ENCODE assay signal across 22 cellular contexts in the genomic region with DNA sequence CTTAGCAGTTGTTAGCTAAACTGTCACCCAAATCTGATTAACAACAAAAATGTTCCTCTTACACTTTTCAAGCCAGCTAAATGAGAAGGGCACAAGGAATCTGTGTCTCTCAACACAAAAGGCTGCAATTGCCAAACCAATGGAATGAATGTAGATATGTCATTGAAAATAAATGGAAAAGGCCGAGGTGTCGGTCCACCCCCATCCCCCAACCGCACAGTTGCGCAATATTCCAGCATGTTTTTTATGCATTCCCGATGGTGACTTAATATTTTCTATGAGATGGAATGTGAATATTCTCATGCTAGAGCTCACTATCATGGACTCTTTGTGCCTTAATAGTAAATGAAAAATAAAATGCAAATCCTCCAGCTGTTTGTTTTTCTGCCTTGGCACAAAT.
"Had no signal": no experiment of that assay in that cellular context is flagged by ENCODE, and none has a peak within 500 bp of the region (broad histone marks: within the 10 kb centered on the region; RNA-seq: fewer than 3 reads in every experiment).

No MANE protein-coding gene starts in this region.

- H3K4me3 ChIP-seq: ascending aorta, breast epithelium, lower lobe of right lung, mucosa of descending colon, skin epidermis, tibial artery had no signal

- H3K9me3 ChIP-seq: ascending aorta, breast epithelium, lower lobe of right lung, mucosa of descending colon, tibial artery had no signal

- H2AFZ ChIP-seq: parathyroid adenoma had no signal

- H3K4me1 ChIP-seq: ascending aorta, breast epithelium, lower lobe of right lung, parathyroid adenoma, tibial artery had no signal

- H3K27ac ChIP-seq: ascending aorta, breast epithelium, epithelial cell of prostate, foreskin keratinocyte, lower lobe of right lung, parathyroid adenoma, skin epidermis, tibial artery, VCaP had no signal

- DNase-seq: activated CD4-positive, CD25-positive, alpha-beta regulatory T cell treated with anti-CD3 and anti-CD28 coated beads, Interleukin-2, amount 50 U/mL, for 72 hours; activated T-cell treated with anti-CD3 and anti-CD28 coated beads, Interleukin-2, amount 50 U/mL, for 1 hour; cerebellar nuclear complex; cortex of kidney; foreskin keratinocyte; kidney; lower lobe of right lung; mesendoderm; mucosa of descending colon; nucleus accumbens; right cardiac atrium; stimulated activated CD4-positive, alpha-beta T cell treated with anti-CD3 and anti-CD28 coated beads, Interleukin-1b, Interleukin-23, amount 100 ng/mL, for 48 hours; substantia nigra; tibial artery had no signal

- H3K27me3 ChIP-seq: ascending aorta, breast epithelium, foreskin keratinocyte, tibial artery had no signal

- H3K79me2 ChIP-seq: parathyroid adenoma had no signal

- H3K36me3 ChIP-seq: ascending aorta, breast epithelium, tibial artery had no signal

- H3K9ac ChIP-seq: parathyroid adenoma had no signal

- ATAC-seq: activated naive CD4-positive, alpha-beta T cell treated with anti-CD3 and anti-CD28 coated beads, Interleukin-2, amount 50 U/mL, for 72 hours; activated T-helper 17 cell treated with anti-CD3 and anti-CD28 coated beads, Interleukin-2, amount 50 U/mL, for 72 hours; foreskin keratinocyte; lower lobe of right lung; mucosa of descending colon; right cardiac atrium had no signal
